Comparison of ENCODE assay signal across 18 cellular contexts in the genomic region with DNA sequence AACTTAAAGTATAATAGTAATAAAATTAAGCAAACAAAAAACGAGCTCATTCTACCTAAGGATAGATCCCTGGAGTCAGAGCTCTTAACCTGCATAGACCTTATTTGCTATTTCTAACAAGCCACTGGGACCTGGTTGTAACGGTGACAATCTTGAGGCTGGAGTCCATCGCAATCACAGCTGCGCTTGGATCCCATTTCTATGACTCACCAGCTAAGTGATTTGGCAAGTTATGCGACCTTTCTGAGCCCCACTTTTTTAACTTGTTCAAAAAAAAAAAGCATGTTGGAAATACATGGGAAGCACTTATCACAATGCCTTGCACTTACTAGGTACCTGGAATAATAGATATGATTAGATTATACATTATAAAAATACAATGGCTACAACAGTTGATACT.
A peak's percentile ranks its signal among the peaks of the same experiment; 100 is the strongest.
DNase-seq lines count a peak whose midpoint lies in the region; ATAC-seq, FAIRE-seq and TF ChIP-seq lines count a peak whose summit lies in the region.
"Had no signal": no experiment of that assay in that cellular context is flagged by ENCODE, and none has a peak within 500 bp of the region (broad histone marks: within the 10 kb centered on the region; RNA-seq: fewer than 3 reads in every experiment).

No MANE protein-coding gene starts in this region.

- intact Hi-C loops in stomach (cut with DNase I; ENCODE audit: low total_unique reads) (no loop called here), left lung (cut with DNase I) (no loop called here)

- no peak for TF ChIP-seq POLR2A in stomach (IDR thresholded peaks at IDR 0.05)

- no peak for FAIRE-seq in urothelium cell line (lab: Jason Lieb, UNC)
- FAIRE-seq: G401.6, GM12891, GM19239 had no signal

- no peak overlapping the region for H2BK120ac ChIP-seq in mesenchymal stem cell (ENCODE audit: low read depth, low read length)

- no peaks in the 10 kb centered on the region for H3K4me1 ChIP-seq in mesenchymal stem cell (ENCODE audit: control insufficient read depth, insufficient read depth, low read depth, low read length)
- H3K4me1 ChIP-seq in stomach: no peaks in the 10 kb centered on the region
- H3K4me1 ChIP-seq in left lung: no peaks in the 10 kb centered on the region
- H3K4me1 ChIP-seq: HAP-1 had no signal

- H3K4me3 ChIP-seq in mesenchymal stem cell (ENCODE audit: insufficient read depth in 1 of 2, low read depth in 1 of 2, low read length in 2 of 2) (no peak overlapping the region), stomach (no peak overlapping the region), left lung (no peak overlapping the region)
- H3K4me3 ChIP-seq: BLaER1 treated with 17β-estradiol and CSF1 and Interleukin-3, amounts not matched to agents 10 nM and 100 nM; HAP-1 had no signal

- H3K4ac ChIP-seq in mesenchymal stem cell (ENCODE audit: low read depth in 1 of 2, low read length in 2 of 2): no peak overlapping the region

- no peak overlapping the region for H2BK15ac ChIP-seq in mesenchymal stem cell (ENCODE audit: low read depth, poor library complexity, severe bottlenecking)

- H3K9ac ChIP-seq in mesenchymal stem cell (ENCODE audit: low read length): no peak overlapping the region
- H3K9ac ChIP-seq: BLaER1 treated with 17β-estradiol and CSF1 and Interleukin-3, amounts not matched to agents 10 nM and 100 nM had no signal

- H4K8ac ChIP-seq in mesenchymal stem cell (ENCODE audit: low read length): no peak overlapping the region

- no peaks in the 10 kb centered on the region for H3K9me3 ChIP-seq in mesenchymal stem cell (ENCODE audit: control insufficient read depth, low read length)
- peaks cover 0 to 4% (median 0%) of the 10 kb centered on the region in 4 donors for H3K9me3 ChIP-seq in stomach
- H3K9me3 ChIP-seq in left lung: no peaks in the 10 kb centered on the region
- H3K9me3 ChIP-seq: HAP-1 had no signal

- H3K27ac ChIP-seq in mesenchymal stem cell (ENCODE audit: low read length, poor library complexity, severe bottlenecking) (no peak overlapping the region), stomach (no peak overlapping the region), left lung (no peak overlapping the region)
- H3K27ac ChIP-seq: BLaER1 treated with 17β-estradiol and CSF1 and Interleukin-3, amounts not matched to agents 10 nM and 100 nM had no signal

- no peak overlapping the region for H2BK5ac ChIP-seq in mesenchymal stem cell (ENCODE audit: low read depth, low read length, poor library complexity, severe bottlenecking)

- no peaks in the 10 kb centered on the region for H3K36me3 ChIP-seq in mesenchymal stem cell (ENCODE audit: control insufficient read depth in 1 of 2, insufficient read depth in 2 of 2, low read depth in 1 of 2, low read length in 2 of 2)
- no peaks in the 10 kb centered on the region for H3K36me3 ChIP-seq in stomach
- no peaks in the 10 kb centered on the region for H3K36me3 ChIP-seq in left lung
- H3K36me3 ChIP-seq: BLaER1 treated with 17β-estradiol and CSF1 and Interleukin-3, amounts not matched to agents 10 nM and 100 nM; HAP-1 had no signal

- H3K23ac ChIP-seq in mesenchymal stem cell (ENCODE audit: low read length in 2 of 2): no peak overlapping the region

- no peak overlapping the region for H4K91ac ChIP-seq in mesenchymal stem cell (ENCODE audit: low read length)

- WGBS in mesenchymal stem cell: 62% methylated on average over 4 of the region's 5 CpGs
- WGBS in stomach, 5 donors: 63 to 69% (median 68%) methylated on average over 5 of the region's 5 CpGs

- no peak overlapping the region for H2AFZ ChIP-seq in mesenchymal stem cell (ENCODE audit: low read depth, low read length)

- H3K18ac ChIP-seq in mesenchymal stem cell (ENCODE audit: low read depth in 1 of 2, low read length in 2 of 2): no peak overlapping the region

- no peak overlapping the region for H3K4me2 ChIP-seq in mesenchymal stem cell (ENCODE audit: low read length, poor library complexity, severe bottlenecking)
- H3K4me2 ChIP-seq: BLaER1 treated with 17β-estradiol and CSF1 and Interleukin-3, amounts not matched to agents 10 nM and 100 nM had no signal

- H2AK5ac ChIP-seq in mesenchymal stem cell (ENCODE audit: low read length, severe bottlenecking): no peak overlapping the region

- TF ChIP-seq CTCF in stomach (IDR thresholded peaks at IDR 0.05) (no peak), left lung (IDR thresholded peaks at IDR 0.05) (no peak)

- DNase-seq in HCEC 1CT (peak; percentile 7), RPMI7951 (ENCODE audit: low read depth) (peak; percentile 41), mesenchymal stem cell (peak; percentile 1), urothelium cell line (ENCODE audit: low spot score) (peak; percentile 37), stomach (no peak), left lung (no peak)
- DNase-seq: CD4-positive, CD25-positive, alpha-beta regulatory T cell; CD8-positive, alpha-beta memory T cell; COR-L47; DMS 273 treated with DMSO at 0.1 percent for 48 hours; DMS53; DND-41 had no signal

- ATAC-seq in HG02981 (IDR thresholded peaks at IDR 0.05; ENCODE audit: unreplicated experiment) (no peak), left lung (no peak)

- peaks cover 0 to 4% of the 10 kb centered on the region in 2 experiments for H3K27me3 ChIP-seq in mesenchymal stem cell (ENCODE audit: control insufficient read depth in 1 of 2, insufficient read depth in 1 of 2, low read length in 2 of 2)
- H3K27me3 ChIP-seq in stomach: peaks cover 0 to 37% (median 0%) of the 10 kb centered on the region in 3 donors
- peaks cover 0 to 3% of the 10 kb centered on the region in 2 donors for H3K27me3 ChIP-seq in left lung
- H3K27me3 ChIP-seq: BLaER1 treated with 17β-estradiol and CSF1 and Interleukin-3, amounts not matched to agents 10 nM and 100 nM had no signal

- no peak overlapping the region for H2BK12ac ChIP-seq in mesenchymal stem cell (ENCODE audit: low read length in 2 of 2)

- no peak for TF ChIP-seq EP300 in stomach (IDR thresholded peaks at IDR 0.05)

- H3K14ac ChIP-seq in mesenchymal stem cell (ENCODE audit: low read length in 2 of 2): no peak overlapping the region

- no peaks in the 10 kb centered on the region for H3K79me1 ChIP-seq in mesenchymal stem cell (replicated peaks; ENCODE audit: low read length, poor library complexity, severe bottlenecking)

Comparison
In these comparisons a context has a peak if more than half of its experiments do, and no peak if none do; other contexts are left out.
1. DNase-seq: peak in HCEC 1CT (single experiment), RPMI7951 (single experiment), mesenchymal stem cell (single experiment) and urothelium cell line (single experiment); none in stomach (single experiment) and left lung (0 of 2).